ENCODE assay signal across 10 cellular contexts in the genomic region with DNA sequence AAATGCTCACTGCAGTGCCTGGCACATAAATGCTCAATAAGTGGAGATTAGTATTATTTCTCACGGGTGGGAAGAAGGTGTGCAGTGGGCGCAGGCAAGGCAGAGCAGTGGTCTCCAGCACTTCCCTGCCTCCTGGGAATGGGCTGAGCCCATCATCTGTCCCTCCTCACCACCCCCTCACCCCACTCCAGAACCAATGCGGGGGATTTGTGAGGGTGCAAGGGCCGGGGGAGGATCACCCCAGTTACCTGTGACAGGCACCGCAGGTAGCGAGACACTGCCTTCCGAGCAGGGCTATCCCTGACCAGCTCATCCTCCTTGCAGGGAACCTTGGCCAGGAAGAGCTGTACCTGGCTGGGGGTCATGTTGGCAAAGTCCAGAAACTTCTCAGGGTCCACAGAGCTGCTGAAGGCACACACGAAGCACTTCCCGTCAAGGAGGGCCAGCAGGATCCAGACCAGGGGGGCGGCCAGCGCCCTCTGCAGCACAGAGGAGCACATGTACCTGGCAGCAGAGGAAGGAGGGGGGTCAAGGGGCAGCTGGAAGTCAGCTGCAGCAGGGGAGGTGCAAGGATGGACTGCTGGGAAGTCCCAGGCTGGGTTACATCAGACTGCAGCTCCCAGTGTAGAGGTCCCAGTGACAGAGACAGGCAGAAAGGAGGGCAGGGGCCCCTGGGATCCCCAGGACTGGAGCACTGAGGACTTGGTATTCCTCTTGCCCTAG. TPM values are rescaled to one million over a fixed set of nuclear protein-coding genes. Genes with fewer than 3 reads are reported as not detected.
DNase-seq lines count a peak whose midpoint lies in the region; ATAC-seq and TF ChIP-seq lines count a peak whose summit lies in the region.
"Had no signal": no experiment of that assay in that cellular context is flagged by ENCODE, and none has a peak within 500 bp of the region (broad histone marks: within the 10 kb centered on the region; RNA-seq: fewer than 3 reads in every experiment).

No MANE protein-coding gene starts in this region.

- no CpG with 5 or more reads among the region's 11 CpGs for WGBS in iPS DF 6.9 (ENCODE audit: insufficient coverage, insufficient read length)
- WGBS in suprapubic skin = 58% methylated on average over 8 of the region's 11 CpGs

- TF ChIP-seq POLR2A in suprapubic skin (IDR thresholded peaks at IDR 0.05) = no peak

- H3K9me2 ChIP-seq in GM23338 (ENCODE audit: insufficient read depth) = no peaks in the 10 kb centered on the region

- H3K4me2 ChIP-seq in GM23338 = no peak overlapping the region; the same call in 1 of the 2 replicates

- no peaks in the 10 kb centered on the region for H3K36me3 Mint-ChIP-seq in GM23338 (ENCODE audit: low read depth)

- ATAC-seq in GM23338 (peak; percentile 93), GM18873 (IDR thresholded peaks at IDR 0.05; ENCODE audit: low FRiP score, unreplicated experiment) (no peak)

- H3K27me3 Mint-ChIP-seq in GM23338 (ENCODE audit: insufficient read depth, low read depth, poor library complexity) = peaks cover 13% of the 10 kb centered on the region
- H3K27me3 Mint-ChIP-seq: central memory CD8-positive, alpha-beta T cell had no signal

- H3K9me3 ChIP-seq in SJCRH30 (replicated peaks) (no peaks in the 10 kb centered on the region), iPS DF 6.9 (ENCODE audit: control insufficient read depth, insufficient read depth, low read length) (no peaks in the 10 kb centered on the region), suprapubic skin (no peaks in the 10 kb centered on the region)

- H3K79me2 ChIP-seq in GM23338 (replicated peaks; ENCODE audit: insufficient read depth) = no peaks in the 10 kb centered on the region

- H3F3A ChIP-seq in GM23338 (replicated peaks; ENCODE audit: low read depth) = no peaks in the 10 kb centered on the region

- H3K9me3 Mint-ChIP-seq in GM23338 = no peaks in the 10 kb centered on the region
- H3K9me3 Mint-ChIP-seq: central memory CD8-positive, alpha-beta T cell had no signal

- DNase-seq in ELF-1 (ENCODE audit: low read depth, low spot score) (peak; percentile 77), GM23338 (ENCODE audit: low spot score) (peak; percentile 84), SJCRH30 (peak; percentile 44 to 55), iPS DF 6.9 (ENCODE audit: low read depth, low spot score) (peak; percentile 57), suprapubic skin (ENCODE audit: low spot score in 2 of 2) (no peak), GDM1 (lab: John Stamatoyannopoulos, UW) (no peak), 8988T (no peak)

- TF ChIP-seq EP300 in suprapubic skin (IDR thresholded peaks at IDR 0.05) = no peak

- H3K4me1 ChIP-seq in GM23338 (ENCODE audit: insufficient read depth) (no peaks in the 10 kb centered on the region), SJCRH30 (peaks cover 27% of the 10 kb centered on the region), iPS DF 6.9 (ENCODE audit: control insufficient read depth, insufficient read depth, low read length) (peaks cover 5% of the 10 kb centered on the region), suprapubic skin (peaks cover 20% of the 10 kb centered on the region)

- no peaks in the 10 kb centered on the region for H3K27me3 ChIP-seq in GM23338 (ENCODE audit: insufficient read depth)
- no peaks in the 10 kb centered on the region for H3K27me3 ChIP-seq in SJCRH30
- H3K27me3 ChIP-seq in iPS DF 6.9 (ENCODE audit: control insufficient read depth, insufficient read depth, low read length) = no peaks in the 10 kb centered on the region
- H3K27me3 ChIP-seq in suprapubic skin = no peaks in the 10 kb centered on the region

- H4K20me1 ChIP-seq in GM23338 (replicated peaks; ENCODE audit: insufficient read depth) = no peaks in the 10 kb centered on the region

- no peak overlapping the region for H3K4me3 ChIP-seq in GM23338
- no peak overlapping the region for H3K4me3 ChIP-seq in SJCRH30
- no peak overlapping the region for H3K4me3 ChIP-seq in iPS DF 6.9 (ENCODE audit: low read length)
- no peak overlapping the region for H3K4me3 ChIP-seq in suprapubic skin

- H3K4me3 Mint-ChIP-seq in GM23338 = no peak overlapping the region
- H3K4me3 Mint-ChIP-seq: central memory CD8-positive, alpha-beta T cell had no signal

- no peak overlapping the region for H3K27ac ChIP-seq in GM23338 (ENCODE audit: low read depth)
- no peak overlapping the region for H3K27ac ChIP-seq in SJCRH30
- no peak overlapping the region for H3K27ac ChIP-seq in iPS DF 6.9 (ENCODE audit: low read length)
- no peak overlapping the region for H3K27ac ChIP-seq in suprapubic skin

- H3K4me1 Mint-ChIP-seq in GM23338 = peaks cover 25% of the 10 kb centered on the region

- peak; percentile 76 to 94 for TF ChIP-seq CTCF in GM23338 (conservative IDR thresholded peaks at IDR 0.05; ENCODE audit: low read depth in 2 of 2)
- no peak for TF ChIP-seq CTCF in suprapubic skin (IDR thresholded peaks at IDR 0.05)

- no peaks in the 10 kb centered on the region for H3K36me3 ChIP-seq in GM23338 (ENCODE audit: insufficient read depth)
- H3K36me3 ChIP-seq in SJCRH30 = no peaks in the 10 kb centered on the region
- H3K36me3 ChIP-seq in iPS DF 6.9 (ENCODE audit: control insufficient read depth, insufficient read depth, low read length) = no peaks in the 10 kb centered on the region
- H3K36me3 ChIP-seq in suprapubic skin = no peaks in the 10 kb centered on the region

- H3K27ac Mint-ChIP-seq in GM23338 = peak overlapping the region; percentile 73; the same call in 1 of the 2 replicates

- peak overlapping the region; percentile 96 for H2AFZ ChIP-seq in GM23338

TF ChIP-seq in GM23338, 12 proteins besides CTCF, POLR2A, EP300 and RAD21 (continues in another document):
- 0 out of 2 replicates have a peak, but pooled peaks have one; percentile 26 for TF ChIP-seq POLR2AphosphoS5 (IDR thresholded peaks at IDR 0.05; ENCODE audit: low read depth)
- TF ChIP-seq CREB1 (CRISPR knock-in tag; IDR thresholded peaks at IDR 0.05; ENCODE audit: low read depth) = no peak
- TF ChIP-seq JUNB (IDR thresholded peaks at IDR 0.05; ENCODE audit: unreplicated experiment) = no peak
- no peak for TF ChIP-seq REST (IDR thresholded peaks at IDR 0.05; ENCODE audit: unreplicated experiment)
- no peak for TF ChIP-seq ZNF114 (CRISPR knock-in tag; IDR thresholded peaks at IDR 0.05)

RNA-seq across cellular contexts. Expression of gene CALHM3, which starts 2.8 kb away (rescaled TPM):
- 0.14 TPM in 1 of 2 replicates, not detected in the other for total RNA-seq in GM23338 (2014; rRNA removed; shearing (Covaris generic))
- polyA plus RNA-seq in GM23338 (2016; fragmentation: Nextera tagmentation; extraction: Ambion mirVana) = 0.19 TPM in 1 of 2 replicates, not detected in the other
- total RNA-seq in SJCRH30 (2014; rRNA removed; shearing (Covaris generic)) = not detected in 2 replicates
- total RNA-seq in suprapubic skin = not detected
- polyA plus RNA-seq: liver had no signal

RNA-seq across cellular contexts. Expression of gene NEURL1, which starts 17.3 kb away (rescaled TPM):
- total RNA-seq in GM23338 (2014; rRNA removed; shearing (Covaris generic)) = 1.1 and 3.8 TPM in 2 replicates
- polyA plus RNA-seq in GM23338 (2016; fragmentation: Nextera tagmentation; extraction: Ambion mirVana) = 0.71 and 0.82 TPM in 2 replicates
- 2.6 and 4.1 TPM in 2 replicates for total RNA-seq in SJCRH30 (2014; rRNA removed; shearing (Covaris generic))
- total RNA-seq in suprapubic skin = under 1 TPM in 2 of 4 donors, not detected in 2; 0.18 to 0.30 TPM

RNA-seq across cellular contexts. Expression of gene CALHM1, which starts 17.5 kb away (rescaled TPM):
- total RNA-seq in GM23338 (2014; rRNA removed; shearing (Covaris generic)) = 0.93 TPM in 1 of 2 replicates, not detected in the other
- polyA plus RNA-seq in GM23338 (2016; fragmentation: Nextera tagmentation; extraction: Ambion mirVana) = 0.11 and 0.16 TPM in 2 replicates
- total RNA-seq in SJCRH30 (2014; rRNA removed; shearing (Covaris generic)) = 0.02 and 0.13 TPM in 2 replicates
- total RNA-seq in suprapubic skin = not detected
- total RNA-seq: liver had no signal
- polyA plus RNA-seq: liver had no signal

RNA-seq across cellular contexts. Expression of gene CALHM2, which starts 24.0 kb away (rescaled TPM):
- total RNA-seq in GM23338 (2014; rRNA removed; shearing (Covaris generic)) = 2.1 and 2.7 TPM in 2 replicates
- 2.1 and 2.2 TPM in 2 replicates for polyA plus RNA-seq in GM23338 (2016; fragmentation: Nextera tagmentation; extraction: Ambion mirVana)
- total RNA-seq in SJCRH30 (2014; rRNA removed; shearing (Covaris generic)) = 34.8 and 35.0 TPM in 2 replicates
- 10 to 100 TPM; 13.7 to 17.9 (median 16.3) TPM for total RNA-seq in suprapubic skin

Comparison
In these comparisons a context has a peak if more than half of its experiments do, and no peak if none do; other contexts are left out.
1. DNase-seq: peak in ELF-1 (single experiment), GM23338 (single experiment), SJCRH30 (2 of 2) and iPS DF 6.9 (single experiment); none in suprapubic skin (0 of 2), GDM1 (single experiment) and 8988T (single experiment).
2. CTCF ChIP-seq: peak in GM23338 (2 of 2); none in suprapubic skin (0 of 2).